9 cellular contexts compared by ENCODE assay signal in genomic region chr3:52246264-52246620, GRCh38. TPM values are rescaled to one million over a fixed set of nuclear protein-coding genes. Genes with fewer than 3 reads are reported as not detected.
DNase-seq lines count a peak whose midpoint lies in the region; ATAC-seq, FAIRE-seq and TF ChIP-seq lines count a peak whose summit lies in the region.
"Had no signal": no experiment of that assay in that cellular context is flagged by ENCODE, and none has a peak within 500 bp of the region (broad histone marks: within the 10 kb centered on the region; RNA-seq: fewer than 3 reads in every experiment).

No MANE protein-coding gene starts in this region.

- H3K9ac ChIP-seq in astrocyte (ENCODE audit: low read length) (peak overlapping the region; percentile 74), liver (ENCODE audit: low read depth in 1 of 2, low read length in 2 of 2) (no peak overlapping the region)

- peak overlapping the region; percentile 83 for H3K27ac Mint-ChIP-seq in T-helper 2 cell treated with Interferon-gamma antibody and Interleukin-4, amounts not matched to agents 5 μg/mL and 100 μg/mL, for 36 hours
- H3K27ac Mint-ChIP-seq in astrocyte (ENCODE audit: unreplicated experiment): peak overlapping the region; percentile 75

- H3K27me3 Mint-ChIP-seq in T-helper 2 cell treated with Interferon-gamma antibody and Interleukin-4, amounts not matched to agents 5 μg/mL and 100 μg/mL, for 36 hours (ENCODE audit: low read depth): no peaks in the 10 kb centered on the region
- H3K27me3 Mint-ChIP-seq in astrocyte (ENCODE audit: low read depth, unreplicated experiment): no peaks in the 10 kb centered on the region

- peaks cover 58% of the 10 kb centered on the region for H3K4me1 Mint-ChIP-seq in T-helper 2 cell treated with Interferon-gamma antibody and Interleukin-4, amounts not matched to agents 5 μg/mL and 100 μg/mL, for 36 hours (ENCODE audit: low read depth)
- peaks cover 7% of the 10 kb centered on the region for H3K4me1 Mint-ChIP-seq in astrocyte (ENCODE audit: low read depth, unreplicated experiment)

- peak overlapping the region; percentile 61 for H3K4me3 ChIP-seq in astrocyte (ENCODE audit: insufficient read depth, low read depth, low read length)
- peak overlapping the region in 2 of 3 donors; percentile 39 to 67 for H3K4me3 ChIP-seq in liver (ENCODE audit: low read depth in 1 of 3, low read length in 3 of 3)
- peak overlapping the region; percentile 43 to 66 for H3K4me3 ChIP-seq in testis

- 50% methylated on average over 8 of the region's 8 CpGs for WGBS in liver
- WGBS in testis, 2 donors: 11 to 33% methylated on average over 3 to 8 of the region's 8 CpGs

- no peak for TF ChIP-seq RAD21 in liver (IDR thresholded peaks at IDR 0.05)

- H2AFZ ChIP-seq in astrocyte (ENCODE audit: low read depth, low read length): peak overlapping the region; percentile 67

- peaks cover 44% of the 10 kb centered on the region for H3K36me3 Mint-ChIP-seq in T-helper 2 cell treated with Interferon-gamma antibody and Interleukin-4, amounts not matched to agents 5 μg/mL and 100 μg/mL, for 36 hours (ENCODE audit: low read depth)
- H3K36me3 Mint-ChIP-seq in astrocyte (ENCODE audit: low read depth, unreplicated experiment): peaks cover 20% of the 10 kb centered on the region

- H3K9me3 ChIP-seq in astrocyte (ENCODE audit: insufficient read depth, low read depth, low read length) (no peaks in the 10 kb centered on the region), liver (ENCODE audit: control insufficient read depth in 4 of 4, low read length in 3 of 4) (no peaks in the 10 kb centered on the region), testis (no peaks in the 10 kb centered on the region)

- H3K36me3 ChIP-seq in astrocyte (ENCODE audit: insufficient read depth, low read length) (peaks cover 13% of the 10 kb centered on the region), liver (ENCODE audit: control insufficient read depth in 4 of 4, insufficient read depth in 3 of 4, low read depth in 1 of 4, low read length in 3 of 4) (peaks cover 0 to 9% (median 3%) of the 10 kb centered on the region in 4 donors), testis (ENCODE audit: low read depth, missing control alignments) (no peaks in the 10 kb centered on the region)

- H3K4me1 ChIP-seq in astrocyte (ENCODE audit: insufficient read depth, low read length): peaks cover 20% of the 10 kb centered on the region
- peaks cover 3 to 23% (median 14%) of the 10 kb centered on the region in 4 donors for H3K4me1 ChIP-seq in liver (ENCODE audit: control insufficient read depth in 4 of 4, insufficient read depth in 4 of 4, low read length in 3 of 4)
- H3K4me1 ChIP-seq in testis: peaks cover 11% of the 10 kb centered on the region

- no peaks in the 10 kb centered on the region for H3K27me3 ChIP-seq in astrocyte (ENCODE audit: insufficient read depth, low read length)
- H3K27me3 ChIP-seq in liver (ENCODE audit: control insufficient read depth in 4 of 4, insufficient read depth in 4 of 4, low read length in 3 of 4): no peaks in the 10 kb centered on the region
- no peaks in the 10 kb centered on the region for H3K27me3 ChIP-seq in testis

- H3K79me2 ChIP-seq in astrocyte (ENCODE audit: insufficient read depth, low read length): peaks cover 5% of the 10 kb centered on the region

- no peak for TF ChIP-seq CTCF in astrocyte (IDR thresholded peaks at IDR 0.05; ENCODE audit: insufficient read depth, low read depth, low read length)
- no peak for TF ChIP-seq CTCF in liver (IDR thresholded peaks at IDR 0.05; ENCODE audit: low read depth, low read length, missing input control)
- no peak for TF ChIP-seq CTCF in testis (IDR thresholded peaks at IDR 0.05)

- no peaks in the 10 kb centered on the region for H3K9me3 Mint-ChIP-seq in T-helper 2 cell treated with Interferon-gamma antibody and Interleukin-4, amounts not matched to agents 5 μg/mL and 100 μg/mL, for 36 hours
- H3K9me3 Mint-ChIP-seq in astrocyte (ENCODE audit: unreplicated experiment): peaks cover 7% of the 10 kb centered on the region

- intact Hi-C loops in testis (cut with DNase I; ENCODE audit: low total_unique reads): no loop called here

- no peak for DNase-seq in T-helper 2 cell treated with Interferon-gamma antibody and Interleukin-4, amounts not matched to agents 5 μg/mL and 100 μg/mL, for 36 hours (ENCODE audit: low spot score)
- DNase-seq in T-helper 2 cell (no peak), astrocyte (ENCODE audit: low read depth) (no peak), testis (no peak), SW480 (ENCODE audit: low spot score) (no peak)
- DNase-seq in stimulated activated CD4-positive, alpha-beta T cell treated with anti-CD3 and anti-CD28 coated beads, Interleukin-1b, Interleukin-23, amount 100 ng/mL, for 48 hours: no peak
- DNase-seq: NCI-H446 had no signal

- H3K4me2 ChIP-seq in astrocyte (ENCODE audit: low read length): peak overlapping the region; percentile 92

- peaks cover 37% of the 10 kb centered on the region for H4K20me1 ChIP-seq in astrocyte (ENCODE audit: insufficient read depth, low read length)

- no peak for FAIRE-seq in astrocyte (lab: Jason Lieb, UNC)

- no peak overlapping the region for H3K27ac ChIP-seq in astrocyte (ENCODE audit: low read depth, low read length)
- H3K27ac ChIP-seq in liver (ENCODE audit: low read depth in 1 of 2, low read length in 2 of 2): peak overlapping the region; percentile 61 to 76
- peak overlapping the region; percentile 32 to 79 for H3K27ac ChIP-seq in testis

- ATAC-seq in GM18502 (IDR thresholded peaks at IDR 0.05; ENCODE audit: poor library complexity, unreplicated experiment): no peak

- peak overlapping the region; percentile 90 for H3K4me3 Mint-ChIP-seq in T-helper 2 cell treated with Interferon-gamma antibody and Interleukin-4, amounts not matched to agents 5 μg/mL and 100 μg/mL, for 36 hours
- H3K4me3 Mint-ChIP-seq in astrocyte (ENCODE audit: unreplicated experiment): peak overlapping the region; percentile 77

- TF ChIP-seq POLR2A in testis (IDR thresholded peaks at IDR 0.05): no peak

TF ChIP-seq in liver, 16 proteins besides CTCF, POLR2A, EP300 and RAD21 (continues in another document):
- TF ChIP-seq ZBTB33 (IDR thresholded peaks at IDR 0.05) (no peak), GABPA (IDR thresholded peaks at IDR 0.05 in 1 of 2, conservative IDR thresholded peaks at IDR 0.05 in 1 of 2) (no peak), FOXA1 (IDR thresholded peaks at IDR 0.05) (no peak), JUND (IDR thresholded peaks at IDR 0.05) (no peak), EGR1 (IDR thresholded peaks at IDR 0.05; ENCODE audit: low read depth in 2 of 2) (no peak), NR2F2 (IDR thresholded peaks at IDR 0.05) (no peak), SP1 (IDR thresholded peaks at IDR 0.05) (no peak), HNF4A (conservative IDR thresholded peaks at IDR 0.05) (no peak), HNF4G (IDR thresholded peaks at IDR 0.05) (no peak), MAX (IDR thresholded peaks at IDR 0.05) (no peak), YY1 (IDR thresholded peaks at IDR 0.05) (no peak)

RNA-seq across cellular contexts. Expression of gene PPM1M, which starts 0.7 kb away (rescaled TPM):
- total RNA-seq in astrocyte (8.9 and 9.1 TPM in 2 replicates), liver (1 to 10 TPM; 5.5 TPM), testis (10 to 100 TPM; 12.9 to 15.2 TPM)
- polyA plus RNA-seq in liver (1 to 10 TPM; 2.8 to 3.8 TPM), testis (ENCODE audit: insufficient read depth, low read depth, low replicate concordance) (22.2 TPM)

RNA-seq across cellular contexts. Expression of gene TWF2, which starts 7.3 kb away (rescaled TPM):
- total RNA-seq in astrocyte: 103 and 105 TPM in 2 replicates
- total RNA-seq in liver: 10 to 100 TPM; 12.7 to 26.3 TPM
- 10 to 100 TPM; 12.0 to 22.6 TPM for polyA plus RNA-seq in liver
- total RNA-seq in testis: 10 to 100 TPM; 36.5 to 58.1 TPM
- 30.0 TPM for polyA plus RNA-seq in testis (ENCODE audit: insufficient read depth, low read depth, low replicate concordance)

RNA-seq across cellular contexts. Expression of gene TLR9, which starts 20.8 kb away (rescaled TPM):
- total RNA-seq in astrocyte (0.25 and 0.36 TPM in 2 replicates), liver (not detected), testis (under 1 TPM; 0.08 to 0.25 TPM)
- polyA plus RNA-seq in liver (under 1 TPM in 1 of 2 donors, not detected in 1; 0.02 TPM), testis (ENCODE audit: insufficient read depth, low read depth, low replicate concordance) (0.20 TPM)

RNA-seq across cellular contexts. Expression of gene WDR82, which starts 32.2 kb away (rescaled TPM):
- total RNA-seq in astrocyte (57.4 and 59.7 TPM in 2 replicates), liver (10 to 100 TPM; 31.7 to 44.3 TPM), testis (10 to 100 TPM; 76.1 to 85.7 TPM)
- polyA plus RNA-seq in liver (10 to 100 TPM in 1 of 2 donors, 1 to 10 TPM in 1; 4.3 to 19.4 TPM), testis (ENCODE audit: insufficient read depth, low read depth, low replicate concordance) (80.9 TPM)

RNA-seq across cellular contexts. Expression of gene GLYCTK, which starts 41.4 kb away (rescaled TPM):
- total RNA-seq in astrocyte: 4.8 and 5.2 TPM in 2 replicates
- 100 to 1,000 TPM in 1 of 2 donors, 10 to 100 TPM in 1; 67.8 to 224 TPM for total RNA-seq in liver
- 100 to 1,000 TPM; 176 to 180 TPM for polyA plus RNA-seq in liver
- 10 to 100 TPM in 1 of 2 donors, 1 to 10 TPM in 1; 9.7 to 15.6 TPM for total RNA-seq in testis
- 6.3 TPM for polyA plus RNA-seq in testis (ENCODE audit: insufficient read depth, low read depth, low replicate concordance)
